In genomic region chr2:66440692-66441091, GRCh38 we compare ENCODE assay signal across 9 cellular contexts. TPM values are rescaled to one million over a fixed set of nuclear protein-coding genes. Genes with fewer than 3 reads are reported as not detected.
DNase-seq lines count a peak whose midpoint lies in the region; ATAC-seq and TF ChIP-seq lines count a peak whose summit lies in the region.
"Had no signal": no experiment of that assay in that cellular context is flagged by ENCODE, and none has a peak within 500 bp of the region (broad histone marks: within the 10 kb centered on the region; RNA-seq: fewer than 3 reads in every experiment).

No MANE protein-coding gene starts in this region.

- peak; percentile 39 to 68 for DNase-seq in HAP-1 (ENCODE audit: low spot score in 2 of 2)
- DNase-seq in coronary artery (ENCODE audit: low spot score) = no peak
- no peak for DNase-seq in lower lobe of right lung
- peak; percentile 55 for DNase-seq in spleen
- DNase-seq in OCI-M1 (lab: John Stamatoyannopoulos, UW) = no peak
- DNase-seq in GM10266 (ENCODE audit: extremely low spot score) = no peak
- DNase-seq: DMS153 had no signal

- H3K27ac ChIP-seq in coronary artery = peak overlapping the region; percentile 75 to 90
- peak overlapping the region; percentile 91 for H3K27ac ChIP-seq in lower lobe of right lung
- peak overlapping the region; percentile 13 to 90 (median 76) for H3K27ac ChIP-seq in spleen

- H3K4me3 ChIP-seq in HAP-1 (peak overlapping the region; percentile 58), coronary artery (peak overlapping the region; percentile 95), lower lobe of right lung (peak overlapping the region; percentile 71), spleen (peak overlapping the region; percentile 6 to 82 (median 63))

- H3K36me3 ChIP-seq in HAP-1 (replicated peaks) = peaks cover 33% of the 10 kb centered on the region
- H3K36me3 ChIP-seq in lower lobe of right lung = peaks cover 11% of the 10 kb centered on the region
- peaks cover 0 to 3% (median 0%) of the 10 kb centered on the region in 6 donors for H3K36me3 ChIP-seq in spleen

- H3K4me1 ChIP-seq in HAP-1 = peaks cover 12% of the 10 kb centered on the region
- peaks cover 5% of the 10 kb centered on the region for H3K4me1 ChIP-seq in lower lobe of right lung
- peaks cover 0 to 61% (median 24%) of the 10 kb centered on the region in 6 donors for H3K4me1 ChIP-seq in spleen

- TF ChIP-seq POLR2A in spleen (IDR thresholded peaks at IDR 0.05) = no peak

- H3K9me3 ChIP-seq in HAP-1 = no peaks in the 10 kb centered on the region
- no peaks in the 10 kb centered on the region for H3K9me3 ChIP-seq in lower lobe of right lung
- no peaks in the 10 kb centered on the region for H3K9me3 ChIP-seq in spleen

- ATAC-seq in lower lobe of right lung = no peak
- ATAC-seq in SK-N-SH treated with all-trans-retinoic acid at 6 μM for 48 hours = no peak
- ATAC-seq in GM19023 (IDR thresholded peaks at IDR 0.05; ENCODE audit: unreplicated experiment) = no peak

- intact Hi-C loops in lower lobe of right lung (cut with DNase I) (loop anchor here (10.0 kb wide), 1 partner anchor 134 kb away; no protein-coding TSS in a partner anchor), spleen (cut with DNase I; ENCODE audit: low total_unique reads) (no loop called here)

- in situ Hi-C loops in HAP-1 (cut with MboI; ENCODE audit: low sequenced_read_pairs) = loop anchor here (25.0 kb wide), 3 partner anchors 247 to 1022 kb away; no protein-coding TSS in a partner anchor

- no peaks in the 10 kb centered on the region for H3K27me3 ChIP-seq in HAP-1 (ENCODE audit: low read depth)
- peaks cover 47% of the 10 kb centered on the region for H3K27me3 ChIP-seq in lower lobe of right lung (ENCODE audit: low read depth)
- peaks cover 0 to 98% (median 26%) of the 10 kb centered on the region in 7 donors for H3K27me3 ChIP-seq in spleen (replicated peaks in 1 of 7)

- WGBS in spleen, 5 donors = 5 to 13% (median 10%) methylated on average over 20 of the region's 20 CpGs

- TF ChIP-seq CTCF in coronary artery (IDR thresholded peaks at IDR 0.05) (no peak), lower lobe of right lung (IDR thresholded peaks at IDR 0.05) (no peak), spleen (IDR thresholded peaks at IDR 0.05 in 8 of 11, conservative IDR thresholded peaks at IDR 0.05 in 3 of 11) (no peak), GM10266 (IDR thresholded peaks at IDR 0.05; ENCODE audit: control insufficient read depth, insufficient read depth, low read depth, missing control alignments) (no peak)

TF ChIP-seq in SK-N-SH treated with all-trans-retinoic acid at 6 μM for 48 hours, 23 proteins besides CTCF, POLR2A, EP300 and RAD21:
- TF ChIP-seq ZC3H10 (CRISPR knock-in tag; IDR thresholded peaks at IDR 0.05) (no peak), ZNF8 (CRISPR knock-in tag; IDR thresholded peaks at IDR 0.05) (no peak), ESRRG (CRISPR knock-in tag; IDR thresholded peaks at IDR 0.05) (no peak), CSDC2 (CRISPR knock-in tag; IDR thresholded peaks at IDR 0.05) (no peak), TSHZ2 (CRISPR knock-in tag; IDR thresholded peaks at IDR 0.05) (no peak), ZNF70 (CRISPR knock-in tag; IDR thresholded peaks at IDR 0.05) (no peak), ZFP3 (CRISPR knock-in tag; IDR thresholded peaks at IDR 0.05) (no peak), CSRNP3 (CRISPR knock-in tag; IDR thresholded peaks at IDR 0.05) (no peak), RARB (CRISPR knock-in tag; IDR thresholded peaks at IDR 0.05) (no peak), ZFP30 (CRISPR knock-in tag; IDR thresholded peaks at IDR 0.05) (no peak), CREB5 (CRISPR knock-in tag; IDR thresholded peaks at IDR 0.05; ENCODE audit: low read depth) (no peak), POU6F1 (CRISPR knock-in tag; IDR thresholded peaks at IDR 0.05; ENCODE audit: borderline replicate concordance, low read depth) (no peak), PATZ1 (CRISPR knock-in tag; IDR thresholded peaks at IDR 0.05; ENCODE audit: borderline replicate concordance) (no peak), ARNTL (CRISPR knock-in tag; IDR thresholded peaks at IDR 0.05; ENCODE audit: borderline replicate concordance, low read depth) (no peak), TOX (CRISPR knock-in tag; IDR thresholded peaks at IDR 0.05; ENCODE audit: borderline replicate concordance) (no peak), BACH2 (CRISPR knock-in tag; IDR thresholded peaks at IDR 0.05; ENCODE audit: borderline replicate concordance) (no peak), SNAI2 (CRISPR knock-in tag; IDR thresholded peaks at IDR 0.05) (no peak)

RNA-seq across cellular contexts. Expression of gene MEIS1, which starts 5.8 kb away (rescaled TPM):
- total RNA-seq in lower lobe of right lung (54.7 TPM), spleen (10 to 100 TPM; 23.6 to 81.4 (median 44.1) TPM)
- 10 to 100 TPM; 13.1 to 19.4 (median 14.1) TPM for polyA plus RNA-seq in spleen

Comparison
In these comparisons a context has a peak if more than half of its experiments do, and no peak if none do; other contexts are left out.
1. DNase-seq: peak in HAP-1 (2 of 2) and spleen (single experiment); none in coronary artery (single experiment), lower lobe of right lung (single experiment), OCI-M1 (single experiment) and GM10266 (single experiment).
2. Peak in every context shown above with its lines, with median percentiles within 50 percentile points of each other: H3K4me3 ChIP-seq and H3K27ac ChIP-seq.